Comparison of ENCODE assay signal across 3 cellular contexts in the genomic region with DNA sequence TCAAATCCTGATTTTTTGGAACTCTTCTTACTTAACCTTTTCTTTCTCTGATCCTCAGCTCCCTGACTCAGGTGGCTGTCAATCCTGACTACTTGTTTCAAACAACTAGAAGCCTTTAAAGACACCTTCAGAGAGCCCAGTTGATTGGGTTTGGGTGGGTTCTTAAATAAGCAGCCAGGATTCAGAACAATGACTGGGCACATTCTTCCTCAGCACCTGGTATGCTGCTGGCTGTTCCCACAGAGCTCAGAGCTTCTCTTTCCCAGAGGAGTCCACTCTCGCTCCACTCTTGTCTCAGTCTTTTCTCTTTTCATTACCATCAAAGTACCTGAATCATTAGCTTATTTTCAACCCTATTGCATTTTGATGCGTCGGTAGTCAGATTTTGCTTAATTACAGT.
A peak's percentile ranks its signal among the peaks of the same experiment; 100 is the strongest.
TF ChIP-seq lines count a peak whose summit lies in the region.

No MANE protein-coding gene starts in this region.

TF ChIP-seq in A549, 52 proteins besides CTCF, POLR2A, EP300 and RAD21:
- TF ChIP-seq SREBF2 (IDR thresholded peaks at IDR 0.05) (no peak), NR3C1 (IDR thresholded peaks at IDR 0.05) (no peak), FOSB (CRISPR knock-in tag; IDR thresholded peaks at IDR 0.05) (no peak), CBX2 (IDR thresholded peaks at IDR 0.05; ENCODE audit: borderline replicate concordance, low read depth) (no peak), EHMT2 (IDR thresholded peaks at IDR 0.05; ENCODE audit: low read depth) (no peak), HOXA7 (CRISPR knock-in tag; IDR thresholded peaks at IDR 0.05) (no peak)
TF ChIP-seq in A549: peak in this region for 0.

TF ChIP-seq in GM23338, 12 proteins besides CTCF, POLR2A, EP300 and RAD21:
- no peak for TF ChIP-seq ZNF331 (CRISPR knock-in tag; IDR thresholded peaks at IDR 0.05; ENCODE audit: low read depth)
- no peak for TF ChIP-seq ETS1 (IDR thresholded peaks at IDR 0.05)
- TF ChIP-seq POLR2AphosphoS5 (IDR thresholded peaks at IDR 0.05; ENCODE audit: low read depth) = no peak

TF ChIP-seq in H1, 55 proteins besides CTCF, POLR2A, EP300 and RAD21:
- TF ChIP-seq RXRA (IDR thresholded peaks at IDR 0.05; ENCODE audit: insufficient read depth, low read depth, low read length) = no peak
- peak; percentile 81 for TF ChIP-seq BACH1 (IDR thresholded peaks at IDR 0.05; ENCODE audit: low read length)
- TF ChIP-seq TEAD4 (IDR thresholded peaks at IDR 0.05; ENCODE audit: low read depth, low read length) = 0 out of 2 replicates have a peak, but pooled peaks have one; percentile 49
- no peak for TF ChIP-seq POU5F1 (IDR thresholded peaks at IDR 0.05; ENCODE audit: low read depth, low read length)
- TF ChIP-seq MAFK (IDR thresholded peaks at IDR 0.05; ENCODE audit: low read depth, low read length) = 0 out of 2 replicates have a peak, but pooled peaks have one; percentile 39
